ENCODE assay signal across 19 cellular contexts in the genomic region with DNA sequence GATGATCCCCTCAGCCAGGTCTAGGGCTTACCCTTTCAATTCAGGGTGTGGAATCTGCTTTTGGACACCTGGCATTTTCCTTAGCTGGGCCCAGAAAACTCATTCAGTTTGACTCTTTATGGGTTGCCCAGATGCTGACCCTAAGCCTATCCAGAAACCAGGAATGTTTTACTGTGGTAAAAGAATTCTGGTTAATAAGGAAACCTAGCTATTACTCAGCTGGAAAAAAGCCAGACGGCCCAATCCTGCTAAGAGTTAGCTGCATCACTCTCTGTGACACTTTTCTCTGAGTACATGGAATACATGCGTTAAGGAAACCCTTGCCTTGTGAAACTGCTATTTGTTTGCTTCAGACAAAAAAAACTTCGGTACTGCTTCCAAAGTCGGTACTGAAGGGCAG. TPM values are rescaled to one million over a fixed set of nuclear protein-coding genes. Genes with fewer than 3 reads are reported as not detected.
DNase-seq lines count a peak whose midpoint lies in the region; ATAC-seq, FAIRE-seq and TF ChIP-seq lines count a peak whose summit lies in the region.
"Had no signal": no experiment of that assay in that cellular context is flagged by ENCODE, and none has a peak within 500 bp of the region (broad histone marks: within the 10 kb centered on the region; RNA-seq: fewer than 3 reads in every experiment).

No MANE protein-coding gene starts in this region.

- FAIRE-seq in RCC 7860 (lab: Jason Lieb, UNC), result peak; percentile 80
- FAIRE-seq: D721Med, endothelial cell of umbilical vein had no signal

- H3K4me3 ChIP-seq in epithelial cell of proximal tubule (ENCODE audit: low read depth, low read length) (no peak overlapping the region), spleen (no peak overlapping the region)
- H3K4me3 ChIP-seq: adrenal gland, colonic mucosa, heart right ventricle had no signal

- intact Hi-C loops in spleen (cut with DNase I; ENCODE audit: low total_unique reads), result no loop called here

- H3K4me1 ChIP-seq in spleen, result no peaks in the 10 kb centered on the region
- H3K4me1 ChIP-seq: colonic mucosa, heart right ventricle had no signal

- no peaks in the 10 kb centered on the region for H3K9me3 ChIP-seq in spleen
- H3K9me3 ChIP-seq: adrenal gland, colonic mucosa had no signal

- DNase-seq in ELR (ENCODE audit: low read depth) (peak; percentile 87), RCC 7860 (ENCODE audit: low spot score) (peak; percentile 53), epithelial cell of proximal tubule (ENCODE audit: low read depth) (peak; percentile 80), non-pigmented ciliary epithelial cell (ENCODE audit: low read depth) (peak; percentile 22), spleen (no peak), NCI-H128 (lab: John Stamatoyannopoulos, UW; ENCODE audit: unreplicated experiment) (no peak)
- no peak for DNase-seq in activated CD4-positive, alpha-beta T cell treated with anti-CD3 and anti-CD28 coated beads, Interleukin-2, amount 50 U/mL, for 48 hours
- DNase-seq: activated B cell treated with CpG ODN at 0.5 μM for 24 hours; adrenal gland; colonic mucosa; heart right ventricle; islet precursor cell; KBM-7; NCI-H1417 treated with DMSO at 0.1 percent for 48 hours; stimulated activated CD4-positive, alpha-beta T cell treated with anti-CD3 and anti-CD28 coated beads, Interleukin-4, amount 100 ng/mL, for 4 hours had no signal

- TF ChIP-seq POLR2A in spleen (IDR thresholded peaks at IDR 0.05), result no peak

- no peak for ATAC-seq in HG03280 (IDR thresholded peaks at IDR 0.05; ENCODE audit: unreplicated experiment)
- ATAC-seq: heart right ventricle, Right ventricle myocardium inferior had no signal

- peaks cover 0 to 36% (median 0%) of the 10 kb centered on the region in 7 donors for H3K27me3 ChIP-seq in spleen (replicated peaks in 1 of 7)
- H3K27me3 ChIP-seq: adrenal gland had no signal

- TF ChIP-seq CTCF in epithelial cell of proximal tubule (conservative IDR thresholded peaks at IDR 0.05; ENCODE audit: low read depth, low read length) (no peak), spleen (IDR thresholded peaks at IDR 0.05 in 8 of 11, conservative IDR thresholded peaks at IDR 0.05 in 3 of 11) (no peak)

- H3K27ac ChIP-seq in spleen, result no peak overlapping the region
- H3K27ac ChIP-seq: adrenal gland, colonic mucosa, heart right ventricle had no signal

- no peaks in the 10 kb centered on the region for H3K36me3 ChIP-seq in spleen
- H3K36me3 ChIP-seq: adrenal gland, colonic mucosa, heart right ventricle had no signal

- WGBS in spleen, 5 donors, result 64 to 73% (median 70%) methylated on average over 4 of the region's 4 CpGs

RNA-seq across cellular contexts. Expression of a gene that starts 28.0 kb away (rescaled TPM):
- total RNA-seq in epithelial cell of proximal tubule, result 10.7 and 32.4 TPM in 2 replicates
- total RNA-seq in spleen, result 10 to 100 TPM in 4 of 7 donors, 1 to 10 TPM in 3; 4.2 to 21.7 (median 10.6) TPM
- polyA plus RNA-seq in spleen, result 10 to 100 TPM in 1 of 3 donors, 1 to 10 TPM in 2; 8.0 to 12.3 (median 9.4) TPM

Comparison
In these comparisons a context has a peak if more than half of its experiments do, and no peak if none do; other contexts are left out.
1. DNase-seq: peak in ELR (single experiment), RCC 7860 (single experiment), epithelial cell of proximal tubule (single experiment) and non-pigmented ciliary epithelial cell (single experiment); none in spleen (single experiment), activated CD4-positive, alpha-beta T cell treated with anti-CD3 and anti-CD28 coated beads, Interleukin-2, amount 50 U/mL, for 48 hours (0 of 2) and NCI-H128 (single experiment).